ENCODE assay signal across 8 cellular contexts in genomic region chr11:2401436-2401984, GRCh38. TPM values are rescaled to one million over a fixed set of nuclear protein-coding genes. Genes with fewer than 3 reads are reported as not detected.
DNase-seq lines count a peak whose midpoint lies in the region; ATAC-seq, FAIRE-seq and TF ChIP-seq lines count a peak whose summit lies in the region.

No MANE protein-coding gene starts in this region.

- no peak for TF ChIP-seq POLR2A in esophagus squamous epithelium (IDR thresholded peaks at IDR 0.05)

- H3K9me3 ChIP-seq in SJCRH30 (replicated peaks) (no peaks in the 10 kb centered on the region), esophagus squamous epithelium (no peaks in the 10 kb centered on the region)

- no peak for ATAC-seq in GM21737 (IDR thresholded peaks at IDR 0.05; ENCODE audit: unreplicated experiment)
- no peak for ATAC-seq in GM18519 (IDR thresholded peaks at IDR 0.05; ENCODE audit: low FRiP score, unreplicated experiment)
- no peak for ATAC-seq in GM18870 (IDR thresholded peaks at IDR 0.05; ENCODE audit: unreplicated experiment)

- FAIRE-seq in GM19239 (lab: Jason Lieb, UNC), result no peak

- DNase-seq in SJCRH30 (no peak), esophagus squamous epithelium (lab: John Stamatoyannopoulos, UW) (no peak), GM19239 (ENCODE audit: insufficient read length, low spot score) (no peak)

- H3K4me1 ChIP-seq in SJCRH30, result peaks cover 3% of the 10 kb centered on the region; the same call in 1 of the 2 replicates
- peaks cover 24 to 38% (median 25%) of the 10 kb centered on the region in 3 donors for H3K4me1 ChIP-seq in esophagus squamous epithelium
- peaks cover 19% of the 10 kb centered on the region for H3K4me1 ChIP-seq in rectal smooth muscle tissue (ENCODE audit: control insufficient read depth, insufficient read depth, low read length)

- H3K27me3 ChIP-seq in SJCRH30 (no peaks in the 10 kb centered on the region), esophagus squamous epithelium (no peaks in the 10 kb centered on the region), rectal smooth muscle tissue (ENCODE audit: control insufficient read depth, insufficient read depth, low read length) (no peaks in the 10 kb centered on the region)

- H3K36me3 ChIP-seq in SJCRH30 (peaks cover 8% of the 10 kb centered on the region), esophagus squamous epithelium (peaks cover 23 to 47% (median 25%) of the 10 kb centered on the region in 3 donors), rectal smooth muscle tissue (ENCODE audit: control insufficient read depth, insufficient read depth, low read length) (peaks cover 22% of the 10 kb centered on the region)

- TF ChIP-seq CTCF in GM12872 (IDR thresholded peaks at IDR 0.05; ENCODE audit: insufficient read depth, low read depth, low read length) (peak; percentile 28; the same call in 1 of the 3 replicates), esophagus squamous epithelium (IDR thresholded peaks at IDR 0.05) (peak in 1 of 6 experiments; percentile 35)

- H3K27ac ChIP-seq in SJCRH30 (peak overlapping the region; percentile 61; the same call in 1 of the 2 replicates), esophagus squamous epithelium (peak overlapping the region; percentile 95 to 100 (median 98)), rectal smooth muscle tissue (ENCODE audit: low read depth, low read length) (peak overlapping the region; percentile 94)

- intact Hi-C loops in esophagus squamous epithelium (cut with DNase I), result no loop called here

- 31% methylated on average over 5 of the region's 12 CpGs; no CpG with 5 or more reads in 1 of the 2 donors for WGBS in esophagus squamous epithelium, 2 donors

- H3K9ac ChIP-seq in rectal smooth muscle tissue (ENCODE audit: low read length), result peak overlapping the region; percentile 100

- peak overlapping the region; percentile 84 for H3K4me3 ChIP-seq in SJCRH30
- peak overlapping the region; percentile 75 to 100 (median 90) for H3K4me3 ChIP-seq in esophagus squamous epithelium
- H3K4me3 ChIP-seq in rectal smooth muscle tissue (ENCODE audit: low read length), result peak overlapping the region; percentile 100

RNA-seq across cellular contexts. Expression of gene TSSC4, which starts 1.0 kb away (rescaled TPM):
- total RNA-seq in SJCRH30 (2014; rRNA removed; shearing (Covaris generic)), result 26.7 and 31.1 TPM in 2 replicates
- total RNA-seq in esophagus squamous epithelium, result 10 to 100 TPM; 24.2 to 35.5 (median 29.6) TPM

RNA-seq across cellular contexts. Expression of gene CD81, which starts 24.4 kb away (rescaled TPM):
- 95.3 and 97.7 TPM in 2 replicates for total RNA-seq in SJCRH30 (2014; rRNA removed; shearing (Covaris generic))
- 100 to 1,000 TPM; 110 to 265 (median 125) TPM for total RNA-seq in esophagus squamous epithelium

RNA-seq across cellular contexts. Expression of gene TRPM5, which starts 42.8 kb away (rescaled TPM):
- not detected in 2 replicates for total RNA-seq in SJCRH30 (2014; rRNA removed; shearing (Covaris generic))
- total RNA-seq in esophagus squamous epithelium, result not detected

RNA-seq across cellular contexts. Expression of gene KCNQ1, which starts 43.3 kb away (rescaled TPM):
- total RNA-seq in SJCRH30 (2014; rRNA removed; shearing (Covaris generic)), result not detected in 2 replicates
- 1 to 10 TPM in 1 of 4 donors, under 1 TPM in 3; 0.61 to 3.1 (median 0.72) TPM for total RNA-seq in esophagus squamous epithelium
